ENCODE assay signal across 11 cellular contexts in the genomic region with DNA sequence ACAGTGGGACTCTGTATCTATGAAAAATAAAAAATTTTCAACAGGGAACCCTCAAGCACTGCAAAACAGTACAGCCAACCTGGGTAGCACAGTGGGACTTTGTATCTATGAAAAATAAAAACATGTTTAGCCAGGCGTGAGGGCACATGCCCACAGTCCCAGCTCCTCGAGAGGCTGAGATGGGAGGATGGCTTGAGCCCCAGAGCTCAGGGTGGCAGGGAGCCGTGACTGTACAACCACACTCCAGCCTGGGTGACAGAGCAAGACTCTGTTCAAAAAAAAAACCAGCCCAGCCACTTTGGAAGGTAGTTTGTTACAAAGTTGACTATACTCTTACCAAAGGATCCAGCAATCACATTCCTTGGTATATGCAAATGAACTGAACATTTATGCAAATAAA.
"Had no signal": no experiment of that assay in that cellular context is flagged by ENCODE, and none has a peak within 500 bp of the region (broad histone marks: within the 10 kb centered on the region; RNA-seq: fewer than 3 reads in every experiment).

No MANE protein-coding gene starts in this region.

- H3K27me3 ChIP-seq: colonic mucosa, tibial nerve had no signal

- DNase-seq: activated CD4-positive, alpha-beta memory T cell treated with anti-CD3 and anti-CD28 coated beads for 36 hours; activated CD4-positive, alpha-beta T cell treated with anti-CD3 and anti-CD28 coated beads for 1 hour; activated gamma-delta T cell treated with Interleukin-2 at 50 U/mL for 16 hours; activated T-cell treated with anti-CD3 and anti-CD28 coated beads, Interleukin-2, amount 50 U/mL, for 48 hours; caudate nucleus; colonic mucosa; kidney glomerular epithelial cell; natural killer cell; stimulated activated CD4-positive, alpha-beta T cell treated with anti-CD3 and anti-CD28 coated beads, Interleukin-4, amount 100 ng/mL, for 4 hours; T1000 had no signal

- H3K27ac ChIP-seq: colonic mucosa had no signal

- ATAC-seq: natural killer cell had no signal

- H3K36me3 ChIP-seq: colonic mucosa, tibial nerve had no signal

- H3K9me3 ChIP-seq: colonic mucosa, tibial nerve had no signal

- H3K4me3 ChIP-seq: colonic mucosa, tibial nerve had no signal
